ENCODE assay signal across 26 cellular contexts in genomic region chr7:156145996-156146395, GRCh38.
"Had no signal": no experiment of that assay in that cellular context is flagged by ENCODE, and none has a peak within 500 bp of the region (broad histone marks: within the 10 kb centered on the region; RNA-seq: fewer than 3 reads in every experiment).

No MANE protein-coding gene starts in this region.

- H3K4me1 ChIP-seq: heart right ventricle, left ventricle myocardium inferior, neural progenitor cell, prostate gland, sigmoid colon, tibial nerve had no signal

- H3K4me3 ChIP-seq: heart right ventricle, hepatocyte, left ventricle myocardium inferior, lung, neural progenitor cell, ovary, prostate gland, sigmoid colon, smooth muscle cell, tibial nerve had no signal

- H3K27me3 ChIP-seq: hepatocyte, neural progenitor cell, ovary, tibial nerve had no signal

- H3K27ac Mint-ChIP-seq: mesothelial cell of epicardium; naive B cell; natural killer cell; nephron progenitor cell; neural progenitor cell; stimulated activated memory B cell treated with anti-CD40 and anti-IgM and Interleukin-4, amounts not matched to agents 10 μg/mL and 1 μg/mL and 100 μg/mL, for 72 hours; stimulated activated naive CD8-positive, alpha-beta T cell treated with anti-CD3 and anti-CD28 coated beads, Interleukin-15, amount 100 ng/mL, for 72 hours; type B pancreatic cell had no signal

- H3K36me3 Mint-ChIP-seq: mesothelial cell of epicardium; naive B cell; natural killer cell; neural progenitor cell; stimulated activated memory B cell treated with anti-CD40 and anti-IgM and Interleukin-4, amounts not matched to agents 10 μg/mL and 1 μg/mL and 100 μg/mL, for 72 hours; type B pancreatic cell had no signal

- H3K9me3 Mint-ChIP-seq: mesothelial cell of epicardium; naive B cell; natural killer cell; nephron progenitor cell; neural progenitor cell; stimulated activated memory B cell treated with anti-CD40 and anti-IgM and Interleukin-4, amounts not matched to agents 10 μg/mL and 1 μg/mL and 100 μg/mL, for 72 hours; stimulated activated naive CD8-positive, alpha-beta T cell treated with anti-CD3 and anti-CD28 coated beads, Interleukin-15, amount 100 ng/mL, for 72 hours; type B pancreatic cell had no signal

- H3K4me2 ChIP-seq: neural progenitor cell, smooth muscle cell had no signal

- H3K36me3 ChIP-seq: heart right ventricle, left ventricle myocardium inferior, neural progenitor cell, ovary, prostate gland, sigmoid colon, tibial nerve had no signal

- ATAC-seq: heart right ventricle; natural killer cell; right cardiac atrium; stimulated activated memory B cell treated with anti-CD40 and anti-IgM and Interleukin-4, amounts not matched to agents 10 μg/mL and 1 μg/mL and 100 μg/mL, for 72 hours; stimulated activated naive CD8-positive, alpha-beta T cell treated with anti-CD3 and anti-CD28 coated beads, Interleukin-15, amount 100 ng/mL, for 72 hours had no signal

- H3K79me2 ChIP-seq: hepatocyte had no signal

- H3K9ac ChIP-seq: neural progenitor cell had no signal

- H3K4me3 Mint-ChIP-seq: mesothelial cell of epicardium; naive B cell; natural killer cell; nephron progenitor cell; neural progenitor cell; stimulated activated memory B cell treated with anti-CD40 and anti-IgM and Interleukin-4, amounts not matched to agents 10 μg/mL and 1 μg/mL and 100 μg/mL, for 72 hours; stimulated activated naive CD8-positive, alpha-beta T cell treated with anti-CD3 and anti-CD28 coated beads, Interleukin-15, amount 100 ng/mL, for 72 hours; type B pancreatic cell had no signal

- H2AFZ ChIP-seq: hepatocyte, neural progenitor cell had no signal

- DNase-seq: heart right ventricle; left ventricle myocardium inferior; mesendoderm; naive B cell; natural killer cell; nephron progenitor cell; ovary; retina; right cardiac atrium; sigmoid colon; stimulated activated CD4-positive, alpha-beta T cell treated with anti-CD3 and anti-CD28 coated beads, Interleukin-1b, Interleukin-23, amount 100 ng/mL, for 48 hours; stimulated activated CD4-positive, alpha-beta T cell treated with anti-CD3 and anti-CD28 coated beads, Interleukin-2, amount 100 ng/mL, for 48 hours; stimulated activated CD4-positive, alpha-beta T cell treated with anti-CD3 and anti-CD28 coated beads, Interleukin-4, amount 100 ng/mL, for 4 hours; stimulated activated CD8-positive, alpha-beta memory T cell treated with anti-CD3 and anti-CD28 coated beads, Interleukin-4, amount 100 ng/mL, for 48 hours; stimulated activated naive CD4-positive, alpha-beta T cell treated with Interleukin-2 at 50 U/mL for 16 hours; stimulated activated naive CD8-positive, alpha-beta T cell treated with anti-CD3 and anti-CD28 coated beads, Interleukin-15, amount 100 ng/mL, for 72 hours; substantia nigra had no signal

- H3K9me3 ChIP-seq: heart right ventricle, left ventricle myocardium inferior, ovary, prostate gland, sigmoid colon, tibial nerve had no signal

- H3K27ac ChIP-seq: heart right ventricle, left ventricle myocardium inferior, neural progenitor cell, ovary, prostate gland, sigmoid colon, tibial nerve had no signal

- H3K4me1 Mint-ChIP-seq: naive B cell; natural killer cell; stimulated activated memory B cell treated with anti-CD40 and anti-IgM and Interleukin-4, amounts not matched to agents 10 μg/mL and 1 μg/mL and 100 μg/mL, for 72 hours; stimulated activated naive CD8-positive, alpha-beta T cell treated with anti-CD3 and anti-CD28 coated beads, Interleukin-15, amount 100 ng/mL, for 72 hours had no signal
